16 cellular contexts compared by ENCODE assay signal in the genomic region with DNA sequence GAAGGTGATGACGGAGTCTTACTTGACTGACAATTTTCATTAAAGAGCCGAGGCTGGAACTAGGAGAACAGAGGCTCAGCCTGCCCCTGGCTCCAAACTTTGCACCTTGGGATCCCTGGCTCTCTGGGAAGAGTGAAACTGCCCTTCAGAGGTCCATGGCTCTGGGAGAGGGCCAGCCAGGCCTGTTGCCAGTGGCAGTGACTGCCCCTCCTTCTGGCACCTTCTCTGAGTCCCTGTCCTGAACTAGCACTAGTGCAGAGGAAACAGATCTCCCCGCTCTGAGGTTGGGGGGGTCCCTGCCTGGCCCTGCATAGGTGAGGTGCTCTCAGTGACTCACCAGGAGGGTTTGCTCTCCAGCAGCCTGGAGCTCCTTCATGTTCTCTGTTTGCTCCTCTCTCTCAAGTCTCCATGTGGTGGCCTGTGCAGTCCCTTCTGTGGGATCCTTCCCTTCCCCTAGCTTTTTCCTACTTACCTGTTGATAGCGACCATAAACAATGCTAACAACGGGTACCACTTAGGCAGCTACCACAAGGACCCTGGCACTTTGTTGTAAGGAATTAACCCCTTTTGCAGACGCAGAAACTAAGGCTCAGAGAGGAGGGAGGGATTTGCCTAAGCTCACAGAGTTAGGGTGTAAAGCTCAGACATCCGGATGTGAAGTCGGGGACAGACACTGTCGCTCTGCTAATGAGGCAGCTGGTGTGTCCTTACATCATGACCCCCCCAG. TPM values are rescaled to one million over a fixed set of nuclear protein-coding genes. Genes with fewer than 3 reads are reported as not detected.
DNase-seq lines count a peak whose midpoint lies in the region; ATAC-seq and TF ChIP-seq lines count a peak whose summit lies in the region.
"Had no signal": no experiment of that assay in that cellular context is flagged by ENCODE, and none has a peak within 500 bp of the region (broad histone marks: within the 10 kb centered on the region; RNA-seq: fewer than 3 reads in every experiment).

No MANE protein-coding gene starts in this region.

- H3K9me3 Mint-ChIP-seq in natural killer cell, result no peaks in the 10 kb centered on the region
- H3K9me3 Mint-ChIP-seq in natural killer cell treated with Interleukin-12 subunit alpha and Interleukin-12 subunit beta and Interleukin-15 and Interleukin-18, amount 100 ng/mL, for 72 hours, result no peaks in the 10 kb centered on the region
- H3K9me3 Mint-ChIP-seq: stimulated activated effector memory CD8-positive, alpha-beta T cell treated with anti-CD3 and anti-CD28 coated beads, Interleukin-12 subunit alpha, Interleukin-12 subunit beta, amount 100 ng/mL, for 72 hours had no signal

- H3K9me3 ChIP-seq in upper lobe of right lung, result no peaks in the 10 kb centered on the region
- H3K9me3 ChIP-seq: uterus had no signal

- no peaks in the 10 kb centered on the region for H3K36me3 ChIP-seq in upper lobe of right lung
- H3K36me3 ChIP-seq: uterus had no signal

- ATAC-seq in natural killer cell (peak in 1 of 3 donors; percentile 15), Right ventricle myocardium inferior (peak; percentile 56), upper lobe of right lung (no peak), HG03097 (IDR thresholded peaks at IDR 0.05; ENCODE audit: low FRiP score, unreplicated experiment) (no peak)
- ATAC-seq in natural killer cell treated with Interleukin-12 subunit alpha and Interleukin-12 subunit beta and Interleukin-15 and Interleukin-18, amount 100 ng/mL, for 72 hours, result no peak

- DNase-seq in natural killer cell (peak; percentile 12), Right ventricle myocardium inferior (ENCODE audit: missing footprints) (peak; percentile 68), mesenteric fat pad (ENCODE audit: low spot score) (peak; percentile 57), upper lobe of right lung (peak; percentile 48), GM19238 (ENCODE audit: insufficient read length, low spot score) (no peak), NCI-H1105 (lab: John Stamatoyannopoulos, UW) (no peak)
- no peak for DNase-seq in natural killer cell treated with Interleukin-12 subunit alpha and Interleukin-12 subunit beta and Interleukin-15 and Interleukin-18, amount 100 ng/mL, for 72 hours (ENCODE audit: low spot score)
- DNase-seq: naive B cell, NCI-H1417 treated with DMSO at 0.1 percent for 48 hours, NCI-H446 treated with DMSO at 0.1 percent for 48 hours had no signal

- no peaks in the 10 kb centered on the region for H3K4me1 Mint-ChIP-seq in natural killer cell
- H3K4me1 Mint-ChIP-seq in natural killer cell treated with Interleukin-12 subunit alpha and Interleukin-12 subunit beta and Interleukin-15 and Interleukin-18, amount 100 ng/mL, for 72 hours (ENCODE audit: low read depth in 2 of 2), result no peaks in the 10 kb centered on the region
- H3K4me1 Mint-ChIP-seq: naive B cell had no signal

- intact Hi-C loops in natural killer cell (cut with micrococcal nuclease), result no loop called here
- intact Hi-C loops in Right ventricle myocardium inferior (cut with DNase I), result no loop called here
- intact Hi-C loops in upper lobe of right lung (cut with DNase I), result no loop called here

- no peaks in the 10 kb centered on the region for H3K36me3 Mint-ChIP-seq in natural killer cell
- H3K36me3 Mint-ChIP-seq in natural killer cell treated with Interleukin-12 subunit alpha and Interleukin-12 subunit beta and Interleukin-15 and Interleukin-18, amount 100 ng/mL, for 72 hours, result no peaks in the 10 kb centered on the region
- H3K36me3 Mint-ChIP-seq: naive B cell; stimulated activated effector memory CD8-positive, alpha-beta T cell treated with anti-CD3 and anti-CD28 coated beads, Interleukin-12 subunit alpha, Interleukin-12 subunit beta, amount 100 ng/mL, for 72 hours had no signal

- H3K4me3 ChIP-seq in upper lobe of right lung, result no peak overlapping the region
- H3K4me3 ChIP-seq: SK-N-MC, uterus had no signal

- peaks cover 7% of the 10 kb centered on the region for H3K27me3 ChIP-seq in upper lobe of right lung
- H3K27me3 ChIP-seq: uterus had no signal

- H3K4me3 Mint-ChIP-seq in natural killer cell, result no peak overlapping the region
- H3K4me3 Mint-ChIP-seq in natural killer cell treated with Interleukin-12 subunit alpha and Interleukin-12 subunit beta and Interleukin-15 and Interleukin-18, amount 100 ng/mL, for 72 hours, result no peak overlapping the region
- H3K4me3 Mint-ChIP-seq: naive B cell; stimulated activated effector memory CD8-positive, alpha-beta T cell treated with anti-CD3 and anti-CD28 coated beads, Interleukin-12 subunit alpha, Interleukin-12 subunit beta, amount 100 ng/mL, for 72 hours had no signal

- no peaks in the 10 kb centered on the region for H3K4me1 ChIP-seq in upper lobe of right lung
- H3K4me1 ChIP-seq: uterus had no signal

- TF ChIP-seq CTCF in natural killer cell (IDR thresholded peaks at IDR 0.05), result no peak
- TF ChIP-seq CTCF in upper lobe of right lung (IDR thresholded peaks at IDR 0.05), result no peak

- H3K27me3 Mint-ChIP-seq in natural killer cell (ENCODE audit: low read depth in 2 of 2), result peaks cover 23 to 24% of the 10 kb centered on the region in 2 donors
- H3K27me3 Mint-ChIP-seq in natural killer cell treated with Interleukin-12 subunit alpha and Interleukin-12 subunit beta and Interleukin-15 and Interleukin-18, amount 100 ng/mL, for 72 hours, result peaks cover 13 to 17% of the 10 kb centered on the region in 2 donors

- H3K27ac Mint-ChIP-seq in natural killer cell, result no peak overlapping the region
- no peak overlapping the region for H3K27ac Mint-ChIP-seq in natural killer cell treated with Interleukin-12 subunit alpha and Interleukin-12 subunit beta and Interleukin-15 and Interleukin-18, amount 100 ng/mL, for 72 hours
- H3K27ac Mint-ChIP-seq: naive B cell; stimulated activated effector memory CD8-positive, alpha-beta T cell treated with anti-CD3 and anti-CD28 coated beads, Interleukin-12 subunit alpha, Interleukin-12 subunit beta, amount 100 ng/mL, for 72 hours had no signal

- H3K27ac ChIP-seq in upper lobe of right lung, result no peak overlapping the region
- H3K27ac ChIP-seq: epithelial cell of prostate, HL-60, SK-N-MC, uterus had no signal

RNA-seq across cellular contexts. Expression of a gene that starts 22.4 kb away (rescaled TPM):
- total RNA-seq in natural killer cell (1 to 10 TPM; 3.1 to 6.6 (median 4.0) TPM), Right ventricle myocardium inferior (27.4 TPM), mesenteric fat pad (2.7 TPM), upper lobe of right lung (6.2 TPM)
- 1 to 10 TPM; 1.2 to 1.8 TPM for total RNA-seq in natural killer cell treated with Interleukin-12 subunit alpha and Interleukin-12 subunit beta and Interleukin-15 and Interleukin-18, amount 100 ng/mL, for 72 hours

Comparison
In these comparisons a context has a peak if more than half of its experiments do, and no peak if none do; other contexts are left out.
1. DNase-seq: peak in natural killer cell (single experiment), Right ventricle myocardium inferior (single experiment), mesenteric fat pad (single experiment) and upper lobe of right lung (single experiment); none in natural killer cell treated with Interleukin-12 subunit alpha and Interleukin-12 subunit beta and Interleukin-15 and Interleukin-18, amount 100 ng/mL, for 72 hours (single experiment), GM19238 (single experiment) and NCI-H1105 (single experiment).